Comparison of ENCODE assay signal across 10 cellular contexts in genomic region chr6:128465368-128466343, GRCh38.
"Had no signal": no experiment of that assay in that cellular context is flagged by ENCODE, and none has a peak within 500 bp of the region (broad histone marks: within the 10 kb centered on the region; RNA-seq: fewer than 3 reads in every experiment).

No MANE protein-coding gene starts in this region.

- H3K27ac Mint-ChIP-seq: T-cell had no signal

- FAIRE-seq: endothelial cell of umbilical vein had no signal

- H3K27ac ChIP-seq: hepatocyte, parathyroid adenoma, skin epidermis, tibial nerve had no signal

- H3K9me3 Mint-ChIP-seq: T-cell had no signal

- H3K4me3 ChIP-seq: hepatocyte, skin epidermis, tibial nerve had no signal

- DNase-seq: activated CD4-positive, alpha-beta T cell treated with anti-CD3 and anti-CD28 coated beads for 4 hours; activated naive CD4-positive, alpha-beta T cell treated with Interleukin-2 at 50 U/mL for 16 hours; retina; T-cell; T1000 had no signal

- H3K36me3 Mint-ChIP-seq: T-cell had no signal

- H3K4me3 Mint-ChIP-seq: T-cell had no signal

- H3K27me3 Mint-ChIP-seq: T-cell had no signal

- H3K4me1 Mint-ChIP-seq: T-cell had no signal
